In genomic region chr2:23447405-23447804, GRCh38 we compare ENCODE assay signal across 28 cellular contexts.
"Had no signal": no experiment of that assay in that cellular context is flagged by ENCODE, and none has a peak within 500 bp of the region (broad histone marks: within the 10 kb centered on the region; RNA-seq: fewer than 3 reads in every experiment).

No MANE protein-coding gene starts in this region.

- FAIRE-seq: colon, endometrium, endothelial cell of umbilical vein, frontal cortex had no signal

- H3K36me3 ChIP-seq: colonic mucosa, esophagus muscularis mucosa, esophagus squamous epithelium, gastrocnemius medialis, gastroesophageal sphincter, heart left ventricle, heart right ventricle had no signal

- DNase-seq: colonic mucosa; cortex of kidney; dermis blood vessel endothelial cell; dorsolateral prefrontal cortex; effector CD4-positive, alpha-beta T cell; effector CD8-positive, alpha-beta T cell; effector memory CD4-positive, alpha-beta T cell; effector memory CD8-positive, alpha-beta T cell; endodermal cell; erythroblast; esophagus squamous epithelium; foreskin fibroblast; foreskin melanocyte; gastrocnemius medialis; glutamatergic neuron; heart left ventricle; heart right ventricle had no signal

- H3K27me3 ChIP-seq: colonic mucosa, esophagus muscularis mucosa, esophagus squamous epithelium, gastrocnemius medialis, gastroesophageal sphincter, heart right ventricle had no signal

- ATAC-seq: effector memory CD8-positive, alpha-beta T cell; esophagus mucosa; gastrocnemius medialis; gastroesophageal sphincter; heart left ventricle; heart right ventricle had no signal

- H3K4me1 ChIP-seq: colonic mucosa had no signal

- H3K4me3 Mint-ChIP-seq: dendritic cell treated with granulocyte-macrophage colony-stimulating factor and Interleukin-4, amounts not matched to agents 40 ng/mL and 50 ng/mL, for 4 days; effector memory CD8-positive, alpha-beta T cell; endodermal cell had no signal

- H3K27ac Mint-ChIP-seq: dendritic cell treated with granulocyte-macrophage colony-stimulating factor and Interleukin-4, amounts not matched to agents 40 ng/mL and 50 ng/mL, for 4 days; effector memory CD8-positive, alpha-beta T cell; endodermal cell had no signal

- H3K4me1 Mint-ChIP-seq: endodermal cell had no signal

- H3K4me3 ChIP-seq: colonic mucosa, coronary artery, dorsolateral prefrontal cortex, esophagus muscularis mucosa, esophagus squamous epithelium, gastrocnemius medialis, gastroesophageal sphincter, heart left ventricle, heart right ventricle had no signal

- H3K27ac ChIP-seq: colonic mucosa, coronary artery, dorsolateral prefrontal cortex, epithelial cell of prostate, esophagus muscularis mucosa, esophagus squamous epithelium, foreskin keratinocyte, gastrocnemius medialis, gastroesophageal sphincter, heart left ventricle, heart right ventricle had no signal

- H3K9me3 Mint-ChIP-seq: dendritic cell treated with granulocyte-macrophage colony-stimulating factor and Interleukin-4, amounts not matched to agents 40 ng/mL and 50 ng/mL, for 4 days had no signal

- H3K9me3 ChIP-seq: colonic mucosa, esophagus muscularis mucosa, gastrocnemius medialis, gastroesophageal sphincter had no signal
